8 cellular contexts compared by ENCODE assay signal in the genomic region with DNA sequence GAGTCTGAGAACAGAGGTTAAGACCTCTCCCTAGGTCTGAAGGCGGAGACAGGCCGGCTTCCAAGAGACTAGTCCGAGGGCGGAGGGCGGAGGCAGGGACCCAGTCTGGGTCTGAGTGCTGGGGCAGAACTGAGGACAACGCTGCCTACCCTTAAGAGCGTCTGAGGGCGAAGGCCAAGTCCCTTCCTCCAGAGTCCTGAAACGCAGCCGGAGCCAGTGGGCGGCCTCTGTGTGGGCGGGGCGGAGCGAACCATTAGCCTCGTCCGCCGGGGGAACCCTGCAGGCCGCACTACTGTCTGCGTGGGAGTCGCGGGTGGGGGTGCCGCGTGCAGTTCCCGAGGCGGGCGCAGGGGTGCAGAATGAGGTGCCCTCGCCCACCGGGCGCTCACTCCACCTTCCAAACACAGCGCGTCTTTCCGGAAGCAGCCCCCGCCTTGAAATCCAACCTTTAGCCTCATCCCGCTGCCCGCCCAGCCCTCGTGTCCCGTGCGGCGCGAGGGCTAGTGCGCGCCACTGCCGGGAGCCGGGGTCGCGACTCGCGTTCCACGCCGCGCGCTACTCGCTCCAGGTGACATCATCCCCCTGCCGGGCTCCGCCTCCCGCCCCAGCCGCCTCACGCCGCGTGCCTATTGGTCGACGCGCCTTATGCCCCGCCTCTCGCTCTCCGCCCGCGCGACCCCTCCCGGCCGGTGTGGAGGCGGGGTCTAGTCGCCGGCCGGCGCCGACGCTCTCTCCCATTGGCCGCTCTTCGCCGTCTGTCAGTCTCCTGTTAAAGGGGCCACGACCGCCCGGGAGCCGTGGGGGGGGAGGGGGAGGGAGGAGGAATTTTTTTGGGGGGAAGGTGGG. TPM values are rescaled to one million over a fixed set of nuclear protein-coding genes. Genes with fewer than 3 reads are reported as not detected.
DNase-seq lines count a peak whose midpoint lies in the region; ATAC-seq and TF ChIP-seq lines count a peak whose summit lies in the region.

A gene with protein sequence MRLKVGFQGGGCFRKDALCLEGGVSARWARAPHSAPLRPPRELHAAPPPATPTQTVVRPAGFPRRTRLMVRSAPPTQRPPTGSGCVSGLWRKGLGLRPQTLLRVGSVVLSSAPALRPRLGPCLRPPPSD (minus strand): TSS at position 579 of the 846 bp plus-strand sequence. CDS start 121 bp downstream, at position 458.

- intact Hi-C loops in mucosa of descending colon (cut with DNase I, micrococcal nuclease) = no loop called here

- H3K9ac ChIP-seq in HUES64 (ENCODE audit: low read depth, low read length) (peak within 1 kb of the TSS; percentile 90), OCI-LY1 (ENCODE audit: low read length) (peak within 1 kb of the TSS; percentile 80)

- H3K4me3 ChIP-seq in HUES64 (ENCODE audit: low read length) = peak within 1 kb of the TSS; percentile 94
- peak within 1 kb of the TSS; percentile 73 for H3K4me3 ChIP-seq in OCI-LY1 (ENCODE audit: low read depth, low read length, poor library complexity, severe bottlenecking)
- H3K4me3 ChIP-seq in mucosa of descending colon = peak within 1 kb of the TSS; percentile 38

- H3K4me1 ChIP-seq in HUES64 (ENCODE audit: insufficient read depth, low read length) = no peaks in the 10 kb centered on the region; the same call in 1 of the 2 replicates
- peaks cover 26% of the 10 kb centered on the region for H3K4me1 ChIP-seq in OCI-LY1 (ENCODE audit: insufficient read depth, low read length, severe bottlenecking)
- peaks cover 32% of the 10 kb centered on the region for H3K4me1 ChIP-seq in mucosa of descending colon (ENCODE audit: low read depth)

- H3K79me2 ChIP-seq in OCI-LY1 (ENCODE audit: insufficient read depth, low read length) = no peaks in the 10 kb centered on the region

- H3K27ac ChIP-seq in HUES64 (ENCODE audit: low read depth, low read length) (peak within 1 kb of the TSS; percentile 97), OCI-LY1 (ENCODE audit: low read depth, low read length, poor library complexity, severe bottlenecking) (peak within 1 kb of the TSS; percentile 55)

- peaks cover 5% of the 10 kb centered on the region; the same call in 1 of the 2 replicates for H3F3A ChIP-seq in OCI-LY1 (ENCODE audit: insufficient read depth, low read length)

- peaks cover 31% of the 10 kb centered on the region for H3K27me3 ChIP-seq in HUES64 (ENCODE audit: insufficient read depth, low read length)
- 0 out of 2 replicates have a peak, but pooled peaks cover 7% of the 10 kb centered on the region for H3K27me3 ChIP-seq in OCI-LY1 (ENCODE audit: insufficient read depth, low read length)

- peak within 1 kb of the TSS; percentile 20; the same call in 1 of the 2 replicates for H2AFZ ChIP-seq in OCI-LY1 (ENCODE audit: low read length)

- no peaks in the 10 kb centered on the region for H3K9me3 ChIP-seq in HUES64 (ENCODE audit: insufficient read depth, low read depth, low read length)
- no peaks in the 10 kb centered on the region for H3K9me3 ChIP-seq in OCI-LY1 (ENCODE audit: low read length)
- no peaks in the 10 kb centered on the region for H3K9me3 ChIP-seq in mucosa of descending colon

- H3K36me3 ChIP-seq in HUES64 (ENCODE audit: insufficient read depth, low read length) (no peaks in the 10 kb centered on the region), OCI-LY1 (ENCODE audit: insufficient read depth, low read length) (no peaks in the 10 kb centered on the region), mucosa of descending colon (ENCODE audit: low read depth) (no peaks in the 10 kb centered on the region)

- TF ChIP-seq CTCF in OCI-LY1 (IDR thresholded peaks at IDR 0.05; ENCODE audit: low read length) (peak; percentile 10; the same call in 1 of the 2 replicates), mucosa of descending colon (IDR thresholded peaks at IDR 0.05) (no peak)

- DNase-seq in DMS 273 treated with DMSO at 0.1 percent for 48 hours (lab: John Stamatoyannopoulos, UW) = peak; percentile 82
- peak; percentile 93 for DNase-seq in activated T-cell treated with anti-CD3 and anti-CD28 coated beads for 1 hour (ENCODE audit: low read depth)
- DNase-seq in epidermal melanocyte (ENCODE audit: insufficient read length, low spot score) = peak; percentile 93
- DNase-seq in mucosa of descending colon = peak; percentile 94 to 97 (median 96)
- DNase-seq in stimulated activated CD8-positive, alpha-beta memory T cell treated with anti-CD3 and anti-CD28 coated beads, Interleukin-4, amount 100 ng/mL, for 1 hour (ENCODE audit: low read depth in 2 of 2, low spot score in 1 of 2) = peak; percentile 92

- peak within 1 kb of the TSS; percentile 98 for H3K4me2 ChIP-seq in OCI-LY1 (ENCODE audit: low read length)

- H4K20me1 ChIP-seq in OCI-LY1 (ENCODE audit: insufficient read depth, low read length) = no peaks in the 10 kb centered on the region

- ATAC-seq in GM21515 (IDR thresholded peaks at IDR 0.05; ENCODE audit: unreplicated experiment) (peak; percentile 69), mucosa of descending colon (peak; percentile 91)

- H3K9me2 ChIP-seq in OCI-LY1 (ENCODE audit: low read depth, low read length) = no peaks in the 10 kb centered on the region

- WGBS in HUES64 = under 1% methylated on average over 85 of the region's 85 CpGs

RNA-seq across cellular contexts. Expression of the gene that starts here (rescaled TPM):
- polyA plus RNA-seq in HUES64 (2013, experiment 1 of 2) = 0.70 TPM
- polyA plus RNA-seq in HUES64 (2013, experiment 2 of 2) = 0.57 TPM
- total RNA-seq in mucosa of descending colon = 1 to 10 TPM; 1.8 to 3.2 (median 2.1) TPM

Comparison
In these comparisons a context has a peak if more than half of its experiments do, and no peak if none do; other contexts are left out.
1. Peak in every context shown above with its lines: DNase-seq, ATAC-seq, H3K4me3 ChIP-seq and H3K27ac ChIP-seq.
2. H3K4me3 ChIP-seq: peak in every context shown above with its lines; median percentile 94 in HUES64; 73 in OCI-LY1; 38 in mucosa of descending colon.